Comparison of ENCODE assay signal across 8 cellular contexts in genomic region chr11:62666259-62666926, GRCh38. TPM values are rescaled to one million over a fixed set of nuclear protein-coding genes. Genes with fewer than 3 reads are reported as not detected.
DNase-seq lines count a peak whose midpoint lies in the region; ATAC-seq and TF ChIP-seq lines count a peak whose summit lies in the region.

No MANE protein-coding gene starts in this region.

- peak overlapping the region; percentile 96 for H3K4me3 ChIP-seq in BLaER1
- peak overlapping the region; percentile 97; the same call in 1 of the 2 replicates for H3K4me3 ChIP-seq in MM.1S (ENCODE audit: low read length)

- no peak for ATAC-seq in naive thymus-derived CD8-positive, alpha-beta T cell
- no peak for ATAC-seq in HG02798 (IDR thresholded peaks at IDR 0.05; ENCODE audit: poor library complexity, unreplicated experiment)

- H3K27ac ChIP-seq in BLaER1 (peak overlapping the region; percentile 92), MM.1S (ENCODE audit: low read length) (no peak overlapping the region), cingulate gyrus (ENCODE audit: low read depth, low read length) (peak overlapping the region; percentile 92)

- no peaks in the 10 kb centered on the region for H3K9me3 ChIP-seq in BLaER1
- H3K9me3 ChIP-seq in MM.1S (replicated peaks; ENCODE audit: insufficient read depth, low read length) = no peaks in the 10 kb centered on the region

- H3K36me3 Mint-ChIP-seq in naive thymus-derived CD8-positive, alpha-beta T cell = peaks cover 5 to 28% (median 7%) of the 10 kb centered on the region in 3 donors

- no peak for TF ChIP-seq CTCF in MM.1S (IDR thresholded peaks at IDR 0.05; ENCODE audit: low read length)
- no peak for TF ChIP-seq CTCF in GM10266 (IDR thresholded peaks at IDR 0.05; ENCODE audit: control insufficient read depth, insufficient read depth, low read depth, missing control alignments)

- H2AFZ ChIP-seq in MM.1S (ENCODE audit: low read length) = no peak overlapping the region

- H3K27me3 Mint-ChIP-seq in naive thymus-derived CD8-positive, alpha-beta T cell = no peaks in the 10 kb centered on the region

- H3K4me1 ChIP-seq in BLaER1 = peaks cover 55% of the 10 kb centered on the region
- H3K4me1 ChIP-seq in MM.1S (ENCODE audit: low read length) = peaks cover 5% of the 10 kb centered on the region; the same call in 1 of the 2 replicates

- peaks cover 27 to 62% (median 51%) of the 10 kb centered on the region in 4 donors for H3K4me1 Mint-ChIP-seq in naive thymus-derived CD8-positive, alpha-beta T cell

- DNase-seq in MM.1S = no peak
- no peak for DNase-seq in naive thymus-derived CD8-positive, alpha-beta T cell
- DNase-seq in RKO (ENCODE audit: low spot score) = no peak
- no peak for DNase-seq in COLO829 (ENCODE audit: low spot score)
- no peak for DNase-seq in GM10266 (ENCODE audit: extremely low spot score)

- H3K36me3 ChIP-seq in BLaER1 = peaks cover 46% of the 10 kb centered on the region
- H3K36me3 ChIP-seq in MM.1S (replicated peaks; ENCODE audit: insufficient read depth, low read length) = no peaks in the 10 kb centered on the region; the same call in 1 of the 2 replicates

- peak overlapping the region; percentile 28 to 97 (median 95) for H3K27ac Mint-ChIP-seq in naive thymus-derived CD8-positive, alpha-beta T cell

- H4K20me1 ChIP-seq in BLaER1 (peaks cover 16% of the 10 kb centered on the region), MM.1S (ENCODE audit: insufficient read depth, low read length) (no peaks in the 10 kb centered on the region)

- POLR2A ChIA-PET in naive thymus-derived CD8-positive, alpha-beta T cell (lab: Charles Lee) = interaction anchor here (0.6 to 14.7 kb wide), 30 partner anchors 9 to 1604 kb away, joined by 3 to 541 read pairs (median 16); partner anchors contain the start of genes B3GAT3, BSCL2, EEF1G and EML3

- no peaks in the 10 kb centered on the region for H3K9me2 ChIP-seq in MM.1S (replicated peaks; ENCODE audit: insufficient read depth, low read length)

- no peaks in the 10 kb centered on the region for H3K27me3 ChIP-seq in BLaER1
- H3K27me3 ChIP-seq in MM.1S (replicated peaks; ENCODE audit: insufficient read depth, low read length) = no peaks in the 10 kb centered on the region

- no peaks in the 10 kb centered on the region for H3K9me3 Mint-ChIP-seq in naive thymus-derived CD8-positive, alpha-beta T cell

- peak overlapping the region; percentile 94 to 98 (median 95) for H3K4me3 Mint-ChIP-seq in naive thymus-derived CD8-positive, alpha-beta T cell

- peak overlapping the region; percentile 97 for H3K4me2 ChIP-seq in BLaER1
- H3K4me2 ChIP-seq in MM.1S (ENCODE audit: low read depth, low read length) = peak overlapping the region; percentile 70; the same call in 1 of the 2 replicates

- H3F3A ChIP-seq in MM.1S (ENCODE audit: insufficient read depth, low read length) = peaks cover 46% of the 10 kb centered on the region

- H3K79me2 ChIP-seq in MM.1S (ENCODE audit: low read length) = peaks cover 43% of the 10 kb centered on the region

- H3K9ac ChIP-seq in BLaER1 = peak overlapping the region; percentile 97
- H3K9ac ChIP-seq in MM.1S (ENCODE audit: low read length) = no peak overlapping the region; the same call in 1 of the 2 replicates

RNA-seq across cellular contexts. Expression of gene CSKMT, which starts 1.3 kb away (rescaled TPM):
- 10 to 100 TPM; 43.6 to 45.0 TPM for total RNA-seq in naive thymus-derived CD8-positive, alpha-beta T cell
- 1 to 10 TPM; 1.8 to 3.7 (median 3.4) TPM for polyA plus RNA-seq in naive thymus-derived CD8-positive, alpha-beta T cell

RNA-seq across cellular contexts. Expression of gene C11orf98, which starts 1.4 kb away (rescaled TPM):
- 10 to 100 TPM; 51.8 to 58.0 TPM for total RNA-seq in naive thymus-derived CD8-positive, alpha-beta T cell
- polyA plus RNA-seq in naive thymus-derived CD8-positive, alpha-beta T cell = 100 to 1,000 TPM in 2 of 3 donors, 10 to 100 TPM in 1; 99.9 to 149 (median 117) TPM

RNA-seq across cellular contexts. Expression of gene UQCC3, which starts 5.1 kb away (rescaled TPM):
- total RNA-seq in naive thymus-derived CD8-positive, alpha-beta T cell = 1 to 10 TPM; 5.4 to 6.6 TPM
- 1 to 10 TPM; 9.1 to 9.7 (median 9.6) TPM for polyA plus RNA-seq in naive thymus-derived CD8-positive, alpha-beta T cell

RNA-seq across cellular contexts. Expression of gene LBHD1, which starts 5.7 kb away (rescaled TPM):
- 10 to 100 TPM; 29.5 to 30.9 TPM for total RNA-seq in naive thymus-derived CD8-positive, alpha-beta T cell
- polyA plus RNA-seq in naive thymus-derived CD8-positive, alpha-beta T cell = 1 to 10 TPM; 2.4 to 8.3 (median 4.4) TPM

RNA-seq across cellular contexts. Expression of gene UBXN1, which starts 12.5 kb away (rescaled TPM):
- total RNA-seq in naive thymus-derived CD8-positive, alpha-beta T cell = 100 to 1,000 TPM; 214 to 218 TPM
- 100 to 1,000 TPM; 188 to 219 (median 218) TPM for polyA plus RNA-seq in naive thymus-derived CD8-positive, alpha-beta T cell
